In the genomic region with DNA sequence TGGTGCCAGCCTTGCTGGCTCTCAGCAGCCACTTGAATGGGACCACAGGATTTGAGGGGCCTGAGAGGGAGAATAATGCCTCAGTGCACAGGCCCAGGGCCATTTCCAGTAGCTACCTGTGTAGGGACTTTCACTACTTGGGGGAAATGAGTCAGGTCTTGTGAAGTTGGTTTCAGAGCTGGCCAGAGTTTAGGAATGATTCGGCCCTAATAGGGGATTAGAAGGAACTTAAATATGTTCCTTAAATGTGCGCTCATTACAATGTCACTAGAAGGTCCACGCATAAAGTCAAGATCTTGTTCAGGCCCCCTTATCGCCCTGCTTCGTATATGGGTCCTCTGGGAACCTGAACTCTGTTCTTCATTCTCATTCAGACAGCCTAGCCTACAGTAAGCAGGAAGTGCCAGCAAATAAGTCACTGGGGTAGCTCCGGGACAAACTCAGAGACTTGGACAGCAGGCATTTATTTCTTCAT, we compare ENCODE assay signal across 1 cellular context.
A peak's percentile ranks its signal among the peaks of the same experiment; 100 is the strongest.
TF ChIP-seq lines count a peak whose summit lies in the region.

No MANE protein-coding gene starts in this region.

TF ChIP-seq in GM12878, 131 proteins besides CTCF, POLR2A, EP300 and RAD21 (continues in another document):
- TF ChIP-seq MTA2 (IDR thresholded peaks at IDR 0.05; ENCODE audit: low read depth) (peak; percentile 83), LARP7 (IDR thresholded peaks at IDR 0.05) (no peak), SP1 (IDR thresholded peaks at IDR 0.05; ENCODE audit: low read depth, low read length) (peak; percentile 55), YBX1 (IDR thresholded peaks at IDR 0.05) (no peak), TCF12 (IDR thresholded peaks at IDR 0.05; ENCODE audit: low read depth, low read length) (peak; percentile 40; the same call in 1 of the 2 replicates), ZNF207 (IDR thresholded peaks at IDR 0.05; ENCODE audit: borderline replicate concordance) (no peak), SUZ12 (IDR thresholded peaks at IDR 0.05; ENCODE audit: unreplicated experiment) (no peak), TCF7 (IDR thresholded peaks at IDR 0.05; ENCODE audit: borderline replicate concordance) (peak; percentile 90), ZNF384 (IDR thresholded peaks at IDR 0.05; ENCODE audit: borderline replicate concordance, low read depth, low read length) (no peak), EZH2 (IDR thresholded peaks at IDR 0.05; ENCODE audit: borderline replicate concordance, control insufficient read depth, low read depth, low read length) (no peak), RUNX3 (IDR thresholded peaks at IDR 0.05; ENCODE audit: low read length) (peak; percentile 93), IRF4 (IDR thresholded peaks at IDR 0.05; ENCODE audit: low read depth, low read length) (peak; percentile 95), CHD2 (IDR thresholded peaks at IDR 0.05; ENCODE audit: borderline replicate concordance, low read depth, low read length) (no peak; the same call in 1 of the 2 replicates), POU2F2 (IDR thresholded peaks at IDR 0.05; ENCODE audit: borderline replicate concordance, low read depth, low read length) (peak; percentile 68; the same call in 1 of the 3 replicates), ZBED1 (IDR thresholded peaks at IDR 0.05; ENCODE audit: borderline replicate concordance) (peak; percentile 90; the same call in 1 of the 2 replicates), NR2F1 (conservative IDR thresholded peaks at IDR 0.05) (0 out of 2 replicates have a peak, but pooled peaks have one; percentile 12), SRF (IDR thresholded peaks at IDR 0.05; ENCODE audit: low read depth in 2 of 2, low read length in 2 of 2) (0 out of 4 replicates have a peak, but pooled peaks of 1 of the 2 experiments have one; percentile 28), DPF2 (IDR thresholded peaks at IDR 0.05) (peak; percentile 88; the same call in 1 of the 2 replicates), ATF7 (IDR thresholded peaks at IDR 0.05; ENCODE audit: low read depth) (peak; percentile 49; the same call in 1 of the 2 replicates), ASH2L (IDR thresholded peaks at IDR 0.05; ENCODE audit: borderline replicate concordance, low read depth) (no peak), SUPT20H (IDR thresholded peaks at IDR 0.05; ENCODE audit: borderline replicate concordance, control insufficient read depth, low read depth, low read length) (no peak), MEF2A (IDR thresholded peaks at IDR 0.05; ENCODE audit: insufficient read depth, low read depth, low read length) (peak; percentile 72; the same call in 1 of the 2 replicates), CBX5 (IDR thresholded peaks at IDR 0.05; ENCODE audit: low read depth) (no peak; the same call in 1 of the 2 replicates), ZSCAN29 (IDR thresholded peaks at IDR 0.05) (no peak), FOXM1 (IDR thresholded peaks at IDR 0.05; ENCODE audit: low read depth, low read length) (peak; percentile 87; the same call in 1 of the 2 replicates), BCL11A (IDR thresholded peaks at IDR 0.05; ENCODE audit: low read depth, low read length) (peak; percentile 87), CREM (IDR thresholded peaks at IDR 0.05; ENCODE audit: low read depth) (peak; percentile 81), FOS (IDR thresholded peaks at IDR 0.05; ENCODE audit: borderline replicate concordance, extremely low read depth, insufficient read length) (no peak), IKZF1 (conservative IDR thresholded peaks at IDR 0.05) (peak; percentile 95), RELA (IDR thresholded peaks at IDR 0.05; ENCODE audit: borderline replicate concordance, partially characterized antibody) (peak; percentile 90)
- TF ChIP-seq, protein P1, sequence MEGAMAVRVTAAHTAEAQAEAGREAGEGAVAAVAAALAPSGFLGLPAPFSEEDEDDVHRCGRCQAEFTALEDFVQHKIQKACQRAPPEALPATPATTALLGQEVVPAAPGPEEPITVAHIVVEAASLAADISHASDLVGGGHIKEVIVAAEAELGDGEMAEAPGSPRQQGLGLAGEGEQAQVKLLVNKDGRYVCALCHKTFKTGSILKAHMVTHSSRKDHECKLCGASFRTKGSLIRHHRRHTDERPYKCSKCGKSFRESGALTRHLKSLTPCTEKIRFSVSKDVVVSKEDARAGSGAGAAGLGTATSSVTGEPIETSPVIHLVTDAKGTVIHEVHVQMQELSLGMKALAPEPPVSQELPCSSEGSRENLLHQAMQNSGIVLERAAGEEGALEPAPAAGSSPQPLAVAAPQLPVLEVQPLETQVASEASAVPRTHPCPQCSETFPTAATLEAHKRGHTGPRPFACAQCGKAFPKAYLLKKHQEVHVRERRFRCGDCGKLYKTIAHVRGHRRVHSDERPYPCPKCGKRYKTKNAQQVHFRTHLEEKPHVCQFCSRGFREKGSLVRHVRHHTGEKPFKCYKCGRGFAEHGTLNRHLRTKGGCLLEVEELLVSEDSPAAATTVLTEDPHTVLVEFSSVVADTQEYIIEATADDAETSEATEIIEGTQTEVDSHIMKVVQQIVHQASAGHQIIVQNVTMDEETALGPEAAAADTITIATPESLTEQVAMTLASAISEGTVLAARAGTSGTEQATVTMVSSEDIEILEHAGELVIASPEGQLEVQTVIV (IDR thresholded peaks at IDR 0.05; ENCODE audit: borderline replicate concordance, partially characterized antibody): no peak
- TF ChIP-seq, protein P2, sequence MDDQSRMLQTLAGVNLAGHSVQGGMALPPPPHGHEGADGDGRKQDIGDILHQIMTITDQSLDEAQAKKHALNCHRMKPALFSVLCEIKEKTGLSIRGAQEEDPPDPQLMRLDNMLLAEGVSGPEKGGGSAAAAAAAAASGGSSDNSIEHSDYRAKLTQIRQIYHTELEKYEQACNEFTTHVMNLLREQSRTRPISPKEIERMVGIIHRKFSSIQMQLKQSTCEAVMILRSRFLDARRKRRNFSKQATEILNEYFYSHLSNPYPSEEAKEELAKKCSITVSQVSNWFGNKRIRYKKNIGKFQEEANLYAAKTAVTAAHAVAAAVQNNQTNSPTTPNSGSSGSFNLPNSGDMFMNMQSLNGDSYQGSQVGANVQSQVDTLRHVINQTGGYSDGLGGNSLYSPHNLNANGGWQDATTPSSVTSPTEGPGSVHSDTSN (IDR thresholded peaks at IDR 0.05; ENCODE audit: insufficient replicate concordance, low read depth, low read length): no peak
- TF ChIP-seq, protein P3, sequence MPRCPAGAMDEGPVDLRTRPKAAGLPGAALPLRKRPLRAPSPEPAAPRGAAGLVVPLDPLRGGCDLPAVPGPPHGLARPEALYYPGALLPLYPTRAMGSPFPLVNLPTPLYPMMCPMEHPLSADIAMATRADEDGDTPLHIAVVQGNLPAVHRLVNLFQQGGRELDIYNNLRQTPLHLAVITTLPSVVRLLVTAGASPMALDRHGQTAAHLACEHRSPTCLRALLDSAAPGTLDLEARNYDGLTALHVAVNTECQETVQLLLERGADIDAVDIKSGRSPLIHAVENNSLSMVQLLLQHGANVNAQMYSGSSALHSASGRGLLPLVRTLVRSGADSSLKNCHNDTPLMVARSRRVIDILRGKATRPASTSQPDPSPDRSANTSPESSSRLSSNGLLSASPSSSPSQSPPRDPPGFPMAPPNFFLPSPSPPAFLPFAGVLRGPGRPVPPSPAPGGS (IDR thresholded peaks at IDR 0.05; ENCODE audit: borderline replicate concordance, insufficient read depth, low read depth, low read length, poor library complexity, severe bottlenecking): peak; percentile 76
- TF ChIP-seq, protein P4, sequence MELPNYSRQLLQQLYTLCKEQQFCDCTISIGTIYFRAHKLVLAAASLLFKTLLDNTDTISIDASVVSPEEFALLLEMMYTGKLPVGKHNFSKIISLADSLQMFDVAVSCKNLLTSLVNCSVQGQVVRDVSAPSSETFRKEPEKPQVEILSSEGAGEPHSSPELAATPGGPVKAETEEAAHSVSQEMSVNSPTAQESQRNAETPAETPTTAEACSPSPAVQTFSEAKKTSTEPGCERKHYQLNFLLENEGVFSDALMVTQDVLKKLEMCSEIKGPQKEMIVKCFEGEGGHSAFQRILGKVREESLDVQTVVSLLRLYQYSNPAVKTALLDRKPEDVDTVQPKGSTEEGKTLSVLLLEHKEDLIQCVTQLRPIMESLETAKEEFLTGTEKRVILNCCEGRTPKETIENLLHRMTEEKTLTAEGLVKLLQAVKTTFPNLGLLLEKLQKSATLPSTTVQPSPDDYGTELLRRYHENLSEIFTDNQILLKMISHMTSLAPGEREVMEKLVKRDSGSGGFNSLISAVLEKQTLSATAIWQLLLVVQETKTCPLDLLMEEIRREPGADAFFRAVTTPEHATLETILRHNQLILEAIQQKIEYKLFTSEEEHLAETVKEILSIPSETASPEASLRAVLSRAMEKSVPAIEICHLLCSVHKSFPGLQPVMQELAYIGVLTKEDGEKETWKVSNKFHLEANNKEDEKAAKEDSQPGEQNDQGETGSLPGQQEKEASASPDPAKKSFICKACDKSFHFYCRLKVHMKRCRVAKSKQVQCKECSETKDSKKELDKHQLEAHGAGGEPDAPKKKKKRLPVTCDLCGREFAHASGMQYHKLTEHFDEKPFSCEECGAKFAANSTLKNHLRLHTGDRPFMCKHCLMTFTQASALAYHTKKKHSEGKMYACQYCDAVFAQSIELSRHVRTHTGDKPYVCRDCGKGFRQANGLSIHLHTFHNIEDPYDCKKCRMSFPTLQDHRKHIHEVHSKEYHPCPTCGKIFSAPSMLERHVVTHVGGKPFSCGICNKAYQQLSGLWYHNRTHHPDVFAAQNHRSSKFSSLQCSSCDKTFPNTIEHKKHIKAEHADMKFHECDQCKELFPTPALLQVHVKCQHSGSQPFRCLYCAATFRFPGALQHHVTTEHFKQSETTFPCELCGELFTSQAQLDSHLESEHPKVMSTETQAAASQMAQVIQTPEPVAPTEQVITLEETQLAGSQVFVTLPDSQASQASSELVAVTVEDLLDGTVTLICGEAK (IDR thresholded peaks at IDR 0.05; ENCODE audit: borderline replicate concordance): no peak
- TF ChIP-seq, protein P5, sequence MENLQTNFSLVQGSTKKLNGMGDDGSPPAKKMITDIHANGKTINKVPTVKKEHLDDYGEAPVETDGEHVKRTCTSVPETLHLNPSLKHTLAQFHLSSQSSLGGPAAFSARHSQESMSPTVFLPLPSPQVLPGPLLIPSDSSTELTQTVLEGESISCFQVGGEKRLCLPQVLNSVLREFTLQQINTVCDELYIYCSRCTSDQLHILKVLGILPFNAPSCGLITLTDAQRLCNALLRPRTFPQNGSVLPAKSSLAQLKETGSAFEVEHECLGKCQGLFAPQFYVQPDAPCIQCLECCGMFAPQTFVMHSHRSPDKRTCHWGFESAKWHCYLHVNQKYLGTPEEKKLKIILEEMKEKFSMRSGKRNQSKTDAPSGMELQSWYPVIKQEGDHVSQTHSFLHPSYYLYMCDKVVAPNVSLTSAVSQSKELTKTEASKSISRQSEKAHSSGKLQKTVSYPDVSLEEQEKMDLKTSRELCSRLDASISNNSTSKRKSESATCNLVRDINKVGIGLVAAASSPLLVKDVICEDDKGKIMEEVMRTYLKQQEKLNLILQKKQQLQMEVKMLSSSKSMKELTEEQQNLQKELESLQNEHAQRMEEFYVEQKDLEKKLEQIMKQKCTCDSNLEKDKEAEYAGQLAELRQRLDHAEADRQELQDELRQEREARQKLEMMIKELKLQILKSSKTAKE (IDR thresholded peaks at IDR 0.05; ENCODE audit: low read depth, poor library complexity, severe bottlenecking): peak; percentile 70
- TF ChIP-seq, protein P6, sequence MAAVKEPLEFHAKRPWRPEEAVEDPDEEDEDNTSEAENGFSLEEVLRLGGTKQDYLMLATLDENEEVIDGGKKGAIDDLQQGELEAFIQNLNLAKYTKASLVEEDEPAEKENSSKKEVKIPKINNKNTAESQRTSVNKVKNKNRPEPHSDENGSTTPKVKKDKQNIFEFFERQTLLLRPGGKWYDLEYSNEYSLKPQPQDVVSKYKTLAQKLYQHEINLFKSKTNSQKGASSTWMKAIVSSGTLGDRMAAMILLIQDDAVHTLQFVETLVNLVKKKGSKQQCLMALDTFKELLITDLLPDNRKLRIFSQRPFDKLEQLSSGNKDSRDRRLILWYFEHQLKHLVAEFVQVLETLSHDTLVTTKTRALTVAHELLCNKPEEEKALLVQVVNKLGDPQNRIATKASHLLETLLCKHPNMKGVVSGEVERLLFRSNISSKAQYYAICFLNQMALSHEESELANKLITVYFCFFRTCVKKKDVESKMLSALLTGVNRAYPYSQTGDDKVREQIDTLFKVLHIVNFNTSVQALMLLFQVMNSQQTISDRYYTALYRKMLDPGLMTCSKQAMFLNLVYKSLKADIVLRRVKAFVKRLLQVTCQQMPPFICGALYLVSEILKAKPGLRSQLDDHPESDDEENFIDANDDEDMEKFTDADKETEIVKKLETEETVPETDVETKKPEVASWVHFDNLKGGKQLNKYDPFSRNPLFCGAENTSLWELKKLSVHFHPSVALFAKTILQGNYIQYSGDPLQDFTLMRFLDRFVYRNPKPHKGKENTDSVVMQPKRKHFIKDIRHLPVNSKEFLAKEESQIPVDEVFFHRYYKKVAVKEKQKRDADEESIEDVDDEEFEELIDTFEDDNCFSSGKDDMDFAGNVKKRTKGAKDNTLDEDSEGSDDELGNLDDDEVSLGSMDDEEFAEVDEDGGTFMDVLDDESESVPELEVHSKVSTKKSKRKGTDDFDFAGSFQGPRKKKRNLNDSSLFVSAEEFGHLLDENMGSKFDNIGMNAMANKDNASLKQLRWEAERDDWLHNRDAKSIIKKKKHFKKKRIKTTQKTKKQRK (IDR thresholded peaks at IDR 0.05; ENCODE audit: low read depth, low read length): no peak
- TF ChIP-seq, protein P7, sequence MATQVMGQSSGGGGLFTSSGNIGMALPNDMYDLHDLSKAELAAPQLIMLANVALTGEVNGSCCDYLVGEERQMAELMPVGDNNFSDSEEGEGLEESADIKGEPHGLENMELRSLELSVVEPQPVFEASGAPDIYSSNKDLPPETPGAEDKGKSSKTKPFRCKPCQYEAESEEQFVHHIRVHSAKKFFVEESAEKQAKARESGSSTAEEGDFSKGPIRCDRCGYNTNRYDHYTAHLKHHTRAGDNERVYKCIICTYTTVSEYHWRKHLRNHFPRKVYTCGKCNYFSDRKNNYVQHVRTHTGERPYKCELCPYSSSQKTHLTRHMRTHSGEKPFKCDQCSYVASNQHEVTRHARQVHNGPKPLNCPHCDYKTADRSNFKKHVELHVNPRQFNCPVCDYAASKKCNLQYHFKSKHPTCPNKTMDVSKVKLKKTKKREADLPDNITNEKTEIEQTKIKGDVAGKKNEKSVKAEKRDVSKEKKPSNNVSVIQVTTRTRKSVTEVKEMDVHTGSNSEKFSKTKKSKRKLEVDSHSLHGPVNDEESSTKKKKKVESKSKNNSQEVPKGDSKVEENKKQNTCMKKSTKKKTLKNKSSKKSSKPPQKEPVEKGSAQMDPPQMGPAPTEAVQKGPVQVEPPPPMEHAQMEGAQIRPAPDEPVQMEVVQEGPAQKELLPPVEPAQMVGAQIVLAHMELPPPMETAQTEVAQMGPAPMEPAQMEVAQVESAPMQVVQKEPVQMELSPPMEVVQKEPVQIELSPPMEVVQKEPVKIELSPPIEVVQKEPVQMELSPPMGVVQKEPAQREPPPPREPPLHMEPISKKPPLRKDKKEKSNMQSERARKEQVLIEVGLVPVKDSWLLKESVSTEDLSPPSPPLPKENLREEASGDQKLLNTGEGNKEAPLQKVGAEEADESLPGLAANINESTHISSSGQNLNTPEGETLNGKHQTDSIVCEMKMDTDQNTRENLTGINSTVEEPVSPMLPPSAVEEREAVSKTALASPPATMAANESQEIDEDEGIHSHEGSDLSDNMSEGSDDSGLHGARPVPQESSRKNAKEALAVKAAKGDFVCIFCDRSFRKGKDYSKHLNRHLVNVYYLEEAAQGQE (IDR thresholded peaks at IDR 0.05; ENCODE audit: low read depth, low read length): 0 out of 2 replicates have a peak, but pooled peaks have one; percentile 13
- TF ChIP-seq, protein P8, sequence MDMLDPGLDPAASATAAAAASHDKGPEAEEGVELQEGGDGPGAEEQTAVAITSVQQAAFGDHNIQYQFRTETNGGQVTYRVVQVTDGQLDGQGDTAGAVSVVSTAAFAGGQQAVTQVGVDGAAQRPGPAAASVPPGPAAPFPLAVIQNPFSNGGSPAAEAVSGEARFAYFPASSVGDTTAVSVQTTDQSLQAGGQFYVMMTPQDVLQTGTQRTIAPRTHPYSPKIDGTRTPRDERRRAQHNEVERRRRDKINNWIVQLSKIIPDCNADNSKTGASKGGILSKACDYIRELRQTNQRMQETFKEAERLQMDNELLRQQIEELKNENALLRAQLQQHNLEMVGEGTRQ (IDR thresholded peaks at IDR 0.05; ENCODE audit: borderline replicate concordance, low read depth, low read length): no peak
